11 cellular contexts compared by ENCODE assay signal in the genomic region with DNA sequence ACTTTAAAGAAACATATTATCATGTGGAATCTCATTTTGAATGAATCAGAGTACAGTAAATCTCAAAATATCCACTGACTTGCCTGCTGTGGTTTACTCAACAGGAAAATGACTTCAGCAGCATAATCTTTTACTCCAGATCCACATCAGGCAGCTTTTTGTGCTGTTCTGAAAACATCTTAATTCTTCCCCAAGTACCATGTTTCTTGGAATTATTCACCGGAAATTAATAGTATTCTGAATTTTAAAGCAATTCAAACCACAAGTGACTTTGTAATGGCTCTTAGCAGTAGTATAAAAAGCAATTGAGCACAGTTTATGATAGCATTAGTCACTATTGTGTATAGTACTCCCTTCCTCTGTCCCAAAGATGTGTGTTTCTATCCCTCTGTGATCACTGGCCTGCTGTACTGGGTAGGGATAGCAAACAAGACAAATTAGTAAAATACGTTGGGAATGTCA.
DNase-seq lines count a peak whose midpoint lies in the region; ATAC-seq and TF ChIP-seq lines count a peak whose summit lies in the region.
"Had no signal": no experiment of that assay in that cellular context is flagged by ENCODE, and none has a peak within 500 bp of the region (broad histone marks: within the 10 kb centered on the region; RNA-seq: fewer than 3 reads in every experiment).

No MANE protein-coding gene starts in this region.

- H3K9me3 ChIP-seq in Panc1 (ENCODE audit: control insufficient read depth, insufficient read depth, low read depth, low read length) (peaks cover 8% of the 10 kb centered on the region; the same call in 1 of the 2 replicates), esophagus squamous epithelium (no peaks in the 10 kb centered on the region)

- TF ChIP-seq CTCF in Panc1 (IDR thresholded peaks at IDR 0.05), result no peak
- no peak for TF ChIP-seq CTCF in esophagus squamous epithelium (IDR thresholded peaks at IDR 0.05)
- no peak for TF ChIP-seq CTCF in retinal pigment epithelial cell (conservative IDR thresholded peaks at IDR 0.05; ENCODE audit: low read depth, low read length)

- no peak for TF ChIP-seq POLR2A in esophagus squamous epithelium (IDR thresholded peaks at IDR 0.05)

- H3K27ac ChIP-seq in Panc1 (ENCODE audit: low read length) (peak overlapping the region; percentile 100), esophagus squamous epithelium (peak overlapping the region; percentile 52 to 81 (median 76))
- H3K27ac ChIP-seq: cardiac muscle cell had no signal

- H3K4me3 ChIP-seq in Panc1 (ENCODE audit: low read depth in 2 of 2, low read length in 2 of 2) (no peak overlapping the region), esophagus squamous epithelium (no peak overlapping the region), retinal pigment epithelial cell (ENCODE audit: low read length) (no peak overlapping the region)
- H3K4me3 ChIP-seq: cardiac muscle cell had no signal

- CTCF ChIA-PET in Panc1 (lab: Charles Lee), result no interaction called here

- no TSS peak for BruUV-seq in Panc1 (replicated peaks; lab: Mats Ljungman, UMichigan)

- POLR2A ChIA-PET in Panc1 (lab: Charles Lee), result interaction anchor here (1.1 kb wide), 1 partner anchor 29 kb away, joined by 3 read pairs; no protein-coding TSS in a partner anchor

- H3K27me3 ChIP-seq in Panc1 (ENCODE audit: control insufficient read depth, insufficient read depth, low read length), result no peaks in the 10 kb centered on the region
- no peaks in the 10 kb centered on the region for H3K27me3 ChIP-seq in esophagus squamous epithelium
- H3K27me3 ChIP-seq: cardiac muscle cell had no signal

- intact Hi-C loops in Panc1 (cut with micrococcal nuclease; ENCODE audit: unreplicated experiment) (loop anchor here (10.0 kb wide), 1 partner anchor 225 kb away; a partner anchor contains a TSS), esophagus squamous epithelium (cut with DNase I) (no loop called here)

- H3K4me1 ChIP-seq in Panc1 (ENCODE audit: control insufficient read depth, insufficient read depth, low read length) (peaks cover 44% of the 10 kb centered on the region), esophagus squamous epithelium (peaks cover 3 to 37% (median 17%) of the 10 kb centered on the region in 3 donors)

- WGBS in esophagus squamous epithelium, 2 donors, result 40 to 44% methylated on average over 2 of the region's 2 CpGs

- DNase-seq in DMS79 (lab: John Stamatoyannopoulos, UW) (peak; percentile 63), Panc1 (ENCODE audit: low read depth, low spot score) (no peak), esophagus squamous epithelium (lab: John Stamatoyannopoulos, UW) (no peak), retinal pigment epithelial cell (ENCODE audit: low read depth) (peak; percentile 62), activated gamma-delta T cell (lab: John Stamatoyannopoulos, UW) (no peak), SHP77 (lab: John Stamatoyannopoulos, UW) (no peak)
- DNase-seq: NCI-H82; stimulated activated CD4-positive, alpha-beta T cell treated with anti-CD3 and anti-CD28 coated beads, Interleukin-4, amount 100 ng/mL, for 24 hours had no signal

- peak; percentile 91 for ATAC-seq in Panc1
- ATAC-seq in GM19324 (IDR thresholded peaks at IDR 0.05; ENCODE audit: low FRiP score, unreplicated experiment), result no peak
- ATAC-seq in GM18519 (IDR thresholded peaks at IDR 0.05; ENCODE audit: low FRiP score, unreplicated experiment), result no peak

- H3K36me3 ChIP-seq in Panc1 (ENCODE audit: control insufficient read depth, insufficient read depth, low read length), result no peaks in the 10 kb centered on the region
- no peaks in the 10 kb centered on the region for H3K36me3 ChIP-seq in esophagus squamous epithelium
- H3K36me3 ChIP-seq: cardiac muscle cell had no signal

- in situ Hi-C loops in Panc1 (cut with HindIII; ENCODE audit: low pct_unique_long_range_greater_than_20kb, low sequenced_read_pairs), result loop anchor here (25.0 kb wide), 1 partner anchor 222 kb away; a partner anchor contains a TSS

Comparison
In these comparisons a context has a peak if more than half of its experiments do, and no peak if none do; other contexts are left out.
1. DNase-seq: peak in DMS79 (single experiment) and retinal pigment epithelial cell (single experiment); none in Panc1 (single experiment), esophagus squamous epithelium (single experiment), activated gamma-delta T cell (single experiment) and SHP77 (0 of 2).